In the genomic region with DNA sequence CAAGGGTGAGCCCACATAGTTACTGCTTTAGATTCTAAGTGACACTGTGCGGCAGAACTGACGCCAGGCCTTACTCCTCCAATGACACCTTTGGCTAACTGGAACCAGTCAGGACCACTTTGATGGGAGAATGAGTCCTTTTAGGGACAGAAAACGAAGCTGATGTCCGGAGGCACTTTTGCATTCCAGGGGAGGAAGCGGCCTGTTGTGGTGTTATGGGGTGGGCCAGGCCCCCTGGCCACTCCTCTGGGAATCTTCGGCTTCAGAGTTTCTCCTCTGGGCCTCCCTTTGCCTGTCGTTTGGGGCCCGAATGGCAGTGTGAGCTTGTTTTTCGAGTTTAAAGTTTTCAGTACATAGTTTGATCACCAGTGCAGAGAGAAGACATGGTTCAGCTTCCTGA, we compare ENCODE assay signal across 1 cellular context.
TF ChIP-seq lines count a peak whose summit lies in the region.

No MANE protein-coding gene starts in this region.

TF ChIP-seq in GM12878, 131 proteins besides CTCF, POLR2A, EP300 and RAD21 (continued from another document):
- TF ChIP-seq, protein P1, sequence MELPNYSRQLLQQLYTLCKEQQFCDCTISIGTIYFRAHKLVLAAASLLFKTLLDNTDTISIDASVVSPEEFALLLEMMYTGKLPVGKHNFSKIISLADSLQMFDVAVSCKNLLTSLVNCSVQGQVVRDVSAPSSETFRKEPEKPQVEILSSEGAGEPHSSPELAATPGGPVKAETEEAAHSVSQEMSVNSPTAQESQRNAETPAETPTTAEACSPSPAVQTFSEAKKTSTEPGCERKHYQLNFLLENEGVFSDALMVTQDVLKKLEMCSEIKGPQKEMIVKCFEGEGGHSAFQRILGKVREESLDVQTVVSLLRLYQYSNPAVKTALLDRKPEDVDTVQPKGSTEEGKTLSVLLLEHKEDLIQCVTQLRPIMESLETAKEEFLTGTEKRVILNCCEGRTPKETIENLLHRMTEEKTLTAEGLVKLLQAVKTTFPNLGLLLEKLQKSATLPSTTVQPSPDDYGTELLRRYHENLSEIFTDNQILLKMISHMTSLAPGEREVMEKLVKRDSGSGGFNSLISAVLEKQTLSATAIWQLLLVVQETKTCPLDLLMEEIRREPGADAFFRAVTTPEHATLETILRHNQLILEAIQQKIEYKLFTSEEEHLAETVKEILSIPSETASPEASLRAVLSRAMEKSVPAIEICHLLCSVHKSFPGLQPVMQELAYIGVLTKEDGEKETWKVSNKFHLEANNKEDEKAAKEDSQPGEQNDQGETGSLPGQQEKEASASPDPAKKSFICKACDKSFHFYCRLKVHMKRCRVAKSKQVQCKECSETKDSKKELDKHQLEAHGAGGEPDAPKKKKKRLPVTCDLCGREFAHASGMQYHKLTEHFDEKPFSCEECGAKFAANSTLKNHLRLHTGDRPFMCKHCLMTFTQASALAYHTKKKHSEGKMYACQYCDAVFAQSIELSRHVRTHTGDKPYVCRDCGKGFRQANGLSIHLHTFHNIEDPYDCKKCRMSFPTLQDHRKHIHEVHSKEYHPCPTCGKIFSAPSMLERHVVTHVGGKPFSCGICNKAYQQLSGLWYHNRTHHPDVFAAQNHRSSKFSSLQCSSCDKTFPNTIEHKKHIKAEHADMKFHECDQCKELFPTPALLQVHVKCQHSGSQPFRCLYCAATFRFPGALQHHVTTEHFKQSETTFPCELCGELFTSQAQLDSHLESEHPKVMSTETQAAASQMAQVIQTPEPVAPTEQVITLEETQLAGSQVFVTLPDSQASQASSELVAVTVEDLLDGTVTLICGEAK (IDR thresholded peaks at IDR 0.05; ENCODE audit: borderline replicate concordance) = no peak
- no peak for TF ChIP-seq SREBF1 (IDR thresholded peaks at IDR 0.05; ENCODE audit: low read length)
